In genomic region chr2:10091182-10091932, GRCh38 we compare ENCODE assay signal across 9 cellular contexts. TPM values are rescaled to one million over a fixed set of nuclear protein-coding genes. Genes with fewer than 3 reads are reported as not detected.
DNase-seq lines count a peak whose midpoint lies in the region; ATAC-seq and TF ChIP-seq lines count a peak whose summit lies in the region.
"Had no signal": no experiment of that assay in that cellular context is flagged by ENCODE, and none has a peak within 500 bp of the region (broad histone marks: within the 10 kb centered on the region; RNA-seq: fewer than 3 reads in every experiment).

No MANE protein-coding gene starts in this region.

- no peak overlapping the region for H3K27ac ChIP-seq in vagina
- H3K27ac ChIP-seq: PC-9 had no signal

- no peak for ATAC-seq in HG02642 (IDR thresholded peaks at IDR 0.05; ENCODE audit: poor library complexity, unreplicated experiment)

- H3K36me3 Mint-ChIP-seq in activated T-cell treated with anti-CD3 and anti-CD28 coated beads, Interleukin-2, amount 50 U/mL, for 24 hours (ENCODE audit: low read depth), result no peaks in the 10 kb centered on the region

- DNase-seq in stimulated activated CD4-positive, alpha-beta T cell treated with anti-CD3 and anti-CD28 coated beads, Interleukin-15, amount 100 ng/mL, for 24 hours, result peak; percentile 35
- DNase-seq in stimulated activated CD4-positive, alpha-beta T cell treated with anti-CD3 and anti-CD28 coated beads, Interleukin-4, amount 100 ng/mL, for 24 hours, result no peak
- DNase-seq in activated T-cell treated with anti-CD3 and anti-CD28 coated beads, Interleukin-2, amount 50 U/mL, for 24 hours, result peak; percentile 56
- peak; percentile 69 for DNase-seq in left kidney (ENCODE audit: low read depth, low spot score)
- DNase-seq in vagina (ENCODE audit: extremely low spot score in 2 of 2), result no peak
- no peak for DNase-seq in DMS 273 treated with DMSO at 0.1 percent for 48 hours (lab: John Stamatoyannopoulos, UW)
- DNase-seq in GM13976 (ENCODE audit: low spot score), result no peak
- DNase-seq: PC-9 had no signal

- no peaks in the 10 kb centered on the region for H3K9me3 ChIP-seq in vagina

- intact Hi-C loops in vagina (cut with DNase I), result no loop called here

- H3K9me3 Mint-ChIP-seq in activated T-cell treated with anti-CD3 and anti-CD28 coated beads, Interleukin-2, amount 50 U/mL, for 24 hours, result peaks cover 6% of the 10 kb centered on the region

- H3K27ac Mint-ChIP-seq in activated T-cell treated with anti-CD3 and anti-CD28 coated beads, Interleukin-2, amount 50 U/mL, for 24 hours, result no peak overlapping the region

- H3K36me3 ChIP-seq in vagina, result no peaks in the 10 kb centered on the region

- no peak for TF ChIP-seq POLR2A in vagina (IDR thresholded peaks at IDR 0.05)

- no peaks in the 10 kb centered on the region for H3K27me3 ChIP-seq in vagina

- H3K4me3 ChIP-seq in vagina, result peak overlapping the region; percentile 13 to 39
- H3K4me3 ChIP-seq: PC-9 had no signal

- peaks cover 76% of the 10 kb centered on the region for H3K27me3 Mint-ChIP-seq in activated T-cell treated with anti-CD3 and anti-CD28 coated beads, Interleukin-2, amount 50 U/mL, for 24 hours

- peaks cover 6% of the 10 kb centered on the region for H3K4me1 Mint-ChIP-seq in activated T-cell treated with anti-CD3 and anti-CD28 coated beads, Interleukin-2, amount 50 U/mL, for 24 hours (ENCODE audit: low read depth)

- peaks cover 6% of the 10 kb centered on the region for H3K4me1 ChIP-seq in vagina

- peak overlapping the region; percentile 59 for H3K4me3 Mint-ChIP-seq in activated T-cell treated with anti-CD3 and anti-CD28 coated beads, Interleukin-2, amount 50 U/mL, for 24 hours

- TF ChIP-seq CTCF in vagina (IDR thresholded peaks at IDR 0.05) (no peak), GM13976 (IDR thresholded peaks at IDR 0.05; ENCODE audit: borderline replicate concordance, control extremely low read depth, extremely low read depth, insufficient read depth, missing control alignments) (no peak)

- in situ Hi-C loops in GM13976 (cut with MboI; ENCODE audit: low sequenced_read_pairs, unreplicated experiment), result no loop called here

RNA-seq across cellular contexts. Expression of gene CYS1, which starts 11.1 kb away (rescaled TPM):
- total RNA-seq in vagina, result 13.5 TPM

RNA-seq across cellular contexts. Expression of gene RRM2, which starts 31.2 kb away (rescaled TPM):
- 11.0 TPM for total RNA-seq in vagina

RNA-seq across cellular contexts. Expression of gene KLF11, which starts 48.0 kb away (rescaled TPM):
- 30.4 TPM for total RNA-seq in vagina

Comparison
In these comparisons a context has a peak if more than half of its experiments do, and no peak if none do; other contexts are left out.
1. DNase-seq: peak in stimulated activated CD4-positive, alpha-beta T cell treated with anti-CD3 and anti-CD28 coated beads, Interleukin-15, amount 100 ng/mL, for 24 hours (single experiment), activated T-cell treated with anti-CD3 and anti-CD28 coated beads, Interleukin-2, amount 50 U/mL, for 24 hours (single experiment) and left kidney (single experiment); none in stimulated activated CD4-positive, alpha-beta T cell treated with anti-CD3 and anti-CD28 coated beads, Interleukin-4, amount 100 ng/mL, for 24 hours (single experiment), vagina (0 of 2), DMS 273 treated with DMSO at 0.1 percent for 48 hours (single experiment) and GM13976 (single experiment).